In the genomic region with DNA sequence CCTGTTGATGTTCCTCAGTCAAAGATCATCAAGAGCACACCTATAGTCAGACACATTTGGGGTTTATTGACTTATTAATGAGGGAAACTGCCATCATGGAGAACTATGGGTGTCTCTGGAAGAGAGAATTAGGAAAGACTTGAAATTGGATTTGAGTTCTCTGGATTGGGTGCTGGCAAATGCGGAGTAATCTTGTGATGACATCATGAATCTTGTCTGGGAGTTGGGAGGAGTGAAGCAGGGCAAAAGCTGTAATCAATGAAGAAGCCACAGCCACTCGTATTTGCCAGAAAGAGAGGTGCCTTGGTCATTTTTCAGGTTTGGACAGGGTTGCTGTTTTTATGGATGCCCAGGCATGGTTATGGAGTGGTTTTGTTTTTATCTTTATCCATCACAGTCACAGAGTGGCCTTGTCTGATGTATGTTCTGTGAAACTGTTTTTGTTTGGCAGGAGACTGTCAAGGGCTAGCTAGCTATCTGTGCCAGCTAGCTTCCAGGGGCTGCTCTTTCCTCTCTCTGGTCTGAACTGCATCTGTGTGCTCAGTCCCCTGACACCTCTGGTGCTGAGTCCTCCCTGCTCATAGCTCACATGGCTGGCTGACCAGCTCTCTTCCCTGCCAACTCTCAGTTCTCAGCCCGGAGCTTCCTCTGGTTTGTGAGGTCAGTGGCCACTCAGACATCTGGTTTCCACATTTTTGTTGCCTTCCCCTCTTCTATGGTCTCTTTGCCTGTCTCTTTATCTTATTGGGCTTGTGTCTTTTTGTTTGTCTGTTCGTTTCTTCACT, we compare ENCODE assay signal across 24 cellular contexts.
"Had no signal": no experiment of that assay in that cellular context is flagged by ENCODE, and none has a peak within 500 bp of the region (broad histone marks: within the 10 kb centered on the region; RNA-seq: fewer than 3 reads in every experiment).

No MANE protein-coding gene starts in this region.

- H3K27me3 ChIP-seq: esophagus squamous epithelium, ovary, transverse colon had no signal

- H3K9me3 ChIP-seq: esophagus squamous epithelium, heart left ventricle, ovary, prostate gland, transverse colon had no signal

- H3K27ac ChIP-seq: esophagus squamous epithelium, heart left ventricle, ovary, prostate gland, skin epidermis, transverse colon had no signal

- H3K36me3 ChIP-seq: esophagus squamous epithelium, heart left ventricle, ovary, prostate gland, transverse colon had no signal

- H3K4me1 ChIP-seq: esophagus squamous epithelium, prostate gland, transverse colon had no signal

- H3K4me3 ChIP-seq: esophagus squamous epithelium, heart left ventricle, ovary, prostate gland, skin epidermis, transverse colon had no signal

- DNase-seq: activated CD4-positive, alpha-beta T cell treated with anti-CD3 and anti-CD28 coated beads, Interleukin-2, amount 10 ng/mL, durations not matched to agents 24 days and 14 days; activated CD8-positive, alpha-beta memory T cell treated with anti-CD3 and anti-CD28 coated beads, Interleukin-2, amount 10 ng/mL, durations not matched to agents 7 days and 5 days; activated CD8-positive, alpha-beta T cell treated with anti-CD3 and anti-CD28 coated beads for 36 hours; activated effector memory CD4-positive, alpha-beta T cell treated with anti-CD3 and anti-CD28 coated beads, Interleukin-2, amount 50 U/mL, for 16 hours; activated naive CD4-positive, alpha-beta T cell treated with anti-CD3 and anti-CD28 coated beads, Interleukin-2, amount 10 ng/mL, durations not matched to agents 7 days and 5 days; activated T-cell treated with anti-CD3 and anti-CD28 coated beads for 4 hours; amygdala; cerebellar nuclear complex; cortex of kidney; endodermal cell; esophagus squamous epithelium; mammary epithelial cell; midbrain; ovary; stimulated activated CD4-positive, alpha-beta T cell treated with anti-CD3 and anti-CD28 coated beads, Interleukin-1b, Interleukin-23, amount 100 ng/mL, for 48 hours; stimulated activated naive CD8-positive, alpha-beta T cell treated with anti-CD3 and anti-CD28 coated beads, Interleukin-15, amount 100 ng/mL, for 72 hours; transverse colon had no signal

- ATAC-seq: activated CD4-positive, CD25-positive, alpha-beta regulatory T cell treated with anti-CD3 and anti-CD28 coated beads, Interleukin-2, amount 50 U/mL, for 24 hours; activated CD8-positive, alpha-beta memory T cell treated with anti-CD3 and anti-CD28 coated beads, Interleukin-2, amount 10 ng/mL, durations not matched to agents 7 days and 5 days; activated CD8-positive, alpha-beta T cell treated with anti-CD3 and anti-CD28 coated beads for 36 hours; left lobe of liver; natural killer cell treated with Interleukin-12 subunit alpha and Interleukin-12 subunit beta and Interleukin-15 and Interleukin-18, amount 100 ng/mL, for 72 hours; stimulated activated effector memory CD8-positive, alpha-beta T cell treated with anti-CD3 and anti-CD28 coated beads, Interleukin-12 subunit alpha, Interleukin-12 subunit beta, amount 100 ng/mL, for 72 hours; stimulated activated naive CD8-positive, alpha-beta T cell treated with anti-CD3 and anti-CD28 coated beads, Interleukin-15, amount 100 ng/mL, for 72 hours had no signal
